ENCODE assay signal across 8 cellular contexts in the genomic region with DNA sequence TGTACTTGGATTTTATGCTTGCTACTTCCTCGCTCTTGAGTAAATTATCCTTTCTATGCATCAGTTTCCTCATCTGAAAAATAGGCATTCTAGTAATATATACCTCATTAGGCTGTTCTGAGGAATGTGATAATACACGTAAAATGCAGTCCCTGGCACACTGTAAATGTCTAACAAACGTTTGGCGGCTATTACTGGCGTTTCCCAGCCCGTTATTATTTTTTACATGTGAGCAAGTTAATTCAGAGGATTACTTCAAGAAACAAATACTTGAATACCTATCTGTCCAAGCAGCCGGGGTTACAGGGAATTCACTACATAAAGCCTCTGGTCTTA. TPM values are rescaled to one million over a fixed set of nuclear protein-coding genes. Genes with fewer than 3 reads are reported as not detected.
DNase-seq lines count a peak whose midpoint lies in the region; ATAC-seq and TF ChIP-seq lines count a peak whose summit lies in the region.

No MANE protein-coding gene starts in this region.

- CTCF ChIA-PET in AG04449 (lab: Yijun Ruan, JAX): interaction anchor here (14.1 to 16.0 kb wide), 2 partner anchors 185 to 205 kb away, joined by 224 to 476 read pairs; no protein-coding TSS in a partner anchor

- peaks cover 11 to 31% (median 22%) of the 10 kb centered on the region in 3 donors for H3K4me1 Mint-ChIP-seq in naive B cell

- H3K4me3 Mint-ChIP-seq in naive B cell: peak overlapping the region; percentile 96 to 100 (median 98)

- peaks cover 4 to 10% of the 10 kb centered on the region in 2 donors for H3K36me3 Mint-ChIP-seq in naive B cell

- POLR2A ChIA-PET in AG04449 (lab: Yijun Ruan, JAX): interaction anchor here (0.6 to 1.3 kb wide), 2 partner anchors 8 to 57 kb away, joined by 3 to 6 read pairs; no protein-coding TSS in a partner anchor

- no peaks in the 10 kb centered on the region for H3K9me2 ChIP-seq in Karpas-422 (replicated peaks; ENCODE audit: insufficient read depth, low read length)

- H3K27ac ChIP-seq in Karpas-422 (ENCODE audit: low read length): peak overlapping the region; percentile 59
- H3K27ac ChIP-seq in colonic mucosa: peak overlapping the region; percentile 77

- H3K4me3 ChIP-seq in AG04449 (ENCODE audit: low read depth, low read length) (peak overlapping the region; percentile 90), Karpas-422 (ENCODE audit: low read length) (peak overlapping the region; percentile 98), colonic mucosa (peak overlapping the region; percentile 80)

- TF ChIP-seq CTCF in AG04449 (IDR thresholded peaks at IDR 0.05; ENCODE audit: insufficient read depth, low read length, missing control alignments): no peak
- no peak for TF ChIP-seq CTCF in colonic mucosa (IDR thresholded peaks at IDR 0.05)

- peaks cover 28% of the 10 kb centered on the region for H3K4me1 ChIP-seq in Karpas-422 (ENCODE audit: low read length)
- peaks cover 10% of the 10 kb centered on the region for H3K4me1 ChIP-seq in colonic mucosa

- H3K27ac Mint-ChIP-seq in naive B cell: peak overlapping the region; percentile 100

- DNase-seq in AG04449 (ENCODE audit: low read depth, low spot score) (no peak), Karpas-422 (no peak), colonic mucosa (no peak), naive B cell (no peak), ureter (ENCODE audit: low spot score) (no peak), NCI-H69 (lab: John Stamatoyannopoulos, UW) (no peak), NCI-H1694 treated with DMSO at 0.1 percent for 48 hours (lab: John Stamatoyannopoulos, UW) (no peak)

- H4K20me1 ChIP-seq in Karpas-422 (ENCODE audit: insufficient read depth, low read depth, low read length): peaks cover 5% of the 10 kb centered on the region; the same call in 1 of the 2 replicates

- ATAC-seq in naive B cell (ENCODE audit: low read depth in 2 of 2) (no peak), GM18867 (IDR thresholded peaks at IDR 0.05; ENCODE audit: unreplicated experiment) (no peak)

- intact Hi-C loops in colonic mucosa (cut with DNase I): no loop called here

- H3K27me3 Mint-ChIP-seq in naive B cell: no peaks in the 10 kb centered on the region

- no peaks in the 10 kb centered on the region for H3K9me3 Mint-ChIP-seq in naive B cell

- H3K4me2 ChIP-seq in Karpas-422 (ENCODE audit: low read depth, low read length, poor library complexity, severe bottlenecking): peak overlapping the region; percentile 99

- H3K9ac ChIP-seq in Karpas-422 (ENCODE audit: low read length): peak overlapping the region; percentile 95
- peak overlapping the region; percentile 68 to 92 for H3K9ac ChIP-seq in colonic mucosa (ENCODE audit: low read depth in 2 of 2, low read length in 2 of 2)

- H3K36me3 ChIP-seq in Karpas-422 (ENCODE audit: insufficient read depth, low read length) (peaks cover 19% of the 10 kb centered on the region; the same call in 1 of the 2 replicates), colonic mucosa (no peaks in the 10 kb centered on the region)

- no peaks in the 10 kb centered on the region for H3K9me3 ChIP-seq in Karpas-422 (ENCODE audit: low read length)
- no peaks in the 10 kb centered on the region for H3K9me3 ChIP-seq in colonic mucosa

- H3K27me3 ChIP-seq in Karpas-422 (ENCODE audit: low read length): no peaks in the 10 kb centered on the region
- no peaks in the 10 kb centered on the region for H3K27me3 ChIP-seq in colonic mucosa

- peaks cover 66% of the 10 kb centered on the region for H3K79me2 ChIP-seq in Karpas-422 (ENCODE audit: low read length)

- H2AFZ ChIP-seq in Karpas-422 (ENCODE audit: low read length): peak overlapping the region; percentile 99

RNA-seq across cellular contexts. Expression of gene C2orf49, which starts 0.6 kb away (rescaled TPM):
- 26.3 and 42.4 TPM in 2 replicates for total RNA-seq in Karpas-422 (2014; rRNA removed; shearing (Covaris generic); ENCODE audit: low replicate concordance)
- 10 to 100 TPM; 11.9 to 17.4 TPM for total RNA-seq in colonic mucosa
- polyA plus RNA-seq in naive B cell (ENCODE audit: low read depth in 6 of 6): 10 to 100 TPM; 12.0 to 16.3 (median 12.7) TPM
- total RNA-seq in ureter: 17.1 TPM

RNA-seq across cellular contexts. Expression of gene TGFBRAP1, which starts 7.2 kb away (rescaled TPM):
- 23.0 and 30.2 TPM in 2 replicates for total RNA-seq in Karpas-422 (2014; rRNA removed; shearing (Covaris generic); ENCODE audit: low replicate concordance)
- total RNA-seq in colonic mucosa (10 to 100 TPM; 14.2 to 19.8 TPM), ureter (22.9 TPM)
- 10 to 100 TPM; 17.2 to 31.2 (median 20.5) TPM for polyA plus RNA-seq in naive B cell (ENCODE audit: low read depth in 6 of 6)
